Comparison of ENCODE assay signal across 9 cellular contexts in genomic region chr2:24382363-24383021, GRCh38. TPM values are rescaled to one million over a fixed set of nuclear protein-coding genes. Genes with fewer than 3 reads are reported as not detected.
DNase-seq lines count a peak whose midpoint lies in the region; ATAC-seq and TF ChIP-seq lines count a peak whose summit lies in the region.
"Had no signal": no experiment of that assay in that cellular context is flagged by ENCODE, and none has a peak within 500 bp of the region (broad histone marks: within the 10 kb centered on the region; RNA-seq: fewer than 3 reads in every experiment).

No MANE protein-coding gene starts in this region.

- H3K56ac ChIP-seq in IMR-90 (ENCODE audit: extremely low read depth, insufficient read depth, low read length), result no peak overlapping the region

- POLR2A ChIA-PET in IMR-90 (lab: Charles Lee; ENCODE audit: unreplicated experiment), result no interaction called here
- POLR2A ChIA-PET in OCI-LY7 (lab: Charles Lee), result interaction anchor here (0.5 kb wide), 1 partner anchor 600 kb away, joined by 3 read pairs; no protein-coding TSS in a partner anchor

- intact Hi-C loops in IMR-90 (cut with micrococcal nuclease) (loop anchor here (1.0 to 5.0 kb wide), 3 partner anchors 145 to 558 kb away; partner anchors contain the start of gene TP53I3), OCI-LY7 (cut with micrococcal nuclease; ENCODE audit: unreplicated experiment) (loop anchor here (1.0 to 2.0 kb wide), 3 partner anchors 154 to 298 kb away; partner anchors contain the start of gene TP53I3)

- no peak overlapping the region for H3K27ac Mint-ChIP-seq in neural progenitor cell
- H3K27ac Mint-ChIP-seq: dendritic cell treated with granulocyte-macrophage colony-stimulating factor and Interleukin-4, amounts not matched to agents 40 ng/mL and 50 ng/mL, for 4 days had no signal

- H2AFZ ChIP-seq in IMR-90 (replicated peaks; ENCODE audit: low read length, poor library complexity) (no peak overlapping the region), OCI-LY7 (ENCODE audit: low read length) (peak overlapping the region; percentile 68; the same call in 1 of the 2 replicates), neural progenitor cell (replicated peaks) (no peak overlapping the region)

- ATAC-seq in IMR-90 (ENCODE audit: low read depth), result peak; percentile 96
- peak; percentile 85 to 91 for ATAC-seq in activated T-cell treated with anti-CD3 and anti-CD28 coated beads, Interleukin-2, amount 50 U/mL, for 4 hours

- H3K36me3 ChIP-seq in IMR-90 (ENCODE audit: control insufficient read depth, insufficient read depth, low read length) (no peaks in the 10 kb centered on the region), OCI-LY7 (ENCODE audit: insufficient read depth, low read length) (no peaks in the 10 kb centered on the region), neural progenitor cell (no peaks in the 10 kb centered on the region), tibial nerve (no peaks in the 10 kb centered on the region)

- H4K91ac ChIP-seq in IMR-90 (ENCODE audit: insufficient read depth, low read depth, low read length), result no peak overlapping the region

- no peak overlapping the region for H4K5ac ChIP-seq in IMR-90 (ENCODE audit: low read depth, low read length)

- H3K27ac ChIP-seq in IMR-90 (ENCODE audit: insufficient read depth, low read length), result no peak overlapping the region
- H3K27ac ChIP-seq in OCI-LY7 (ENCODE audit: low read depth, low read length, poor library complexity, severe bottlenecking), result no peak overlapping the region
- H3K27ac ChIP-seq in neural progenitor cell, result no peak overlapping the region
- H3K27ac ChIP-seq in tibial nerve, result no peak overlapping the region

- no peaks in the 10 kb centered on the region for H3K4me1 Mint-ChIP-seq in activated T-cell treated with anti-CD3 and anti-CD28 coated beads, Interleukin-2, amount 50 U/mL, for 4 hours (ENCODE audit: low read depth)
- peaks cover 4% of the 10 kb centered on the region for H3K4me1 Mint-ChIP-seq in neural progenitor cell

- no peaks in the 10 kb centered on the region for H3K9me3 ChIP-seq in IMR-90 (ENCODE audit: control insufficient read depth, insufficient read depth, low read length)
- no peaks in the 10 kb centered on the region for H3K9me3 ChIP-seq in OCI-LY7 (ENCODE audit: low read length)
- H3K9me3 ChIP-seq in neural progenitor cell (ENCODE audit: low read depth), result no peaks in the 10 kb centered on the region
- no peaks in the 10 kb centered on the region for H3K9me3 ChIP-seq in tibial nerve

- H3K27me3 Mint-ChIP-seq in activated T-cell treated with anti-CD3 and anti-CD28 coated beads, Interleukin-2, amount 50 U/mL, for 4 hours (ENCODE audit: low read depth), result peaks cover 2% of the 10 kb centered on the region
- peaks cover 6% of the 10 kb centered on the region for H3K27me3 Mint-ChIP-seq in neural progenitor cell (ENCODE audit: insufficient read depth, low read depth)
- H3K27me3 Mint-ChIP-seq: dendritic cell treated with granulocyte-macrophage colony-stimulating factor and Interleukin-4, amounts not matched to agents 40 ng/mL and 50 ng/mL, for 4 days had no signal

- H3K14ac ChIP-seq in IMR-90 (replicated peaks; ENCODE audit: low read depth, low read length), result no peak overlapping the region

- no TSS peak for BruUV-seq in IMR-90 (replicated peaks; lab: Mats Ljungman, UMichigan)
- BruUV-seq in OCI-LY7 (replicated peaks; lab: Mats Ljungman, UMichigan), result no TSS peak

- H3K27me3 ChIP-seq in IMR-90 (ENCODE audit: control insufficient read depth, insufficient read depth, low read length) (no peaks in the 10 kb centered on the region), neural progenitor cell (no peaks in the 10 kb centered on the region), tibial nerve (no peaks in the 10 kb centered on the region)

- H2AK5ac ChIP-seq in IMR-90 (ENCODE audit: low read depth, low read length), result no peak overlapping the region

- H2BK5ac ChIP-seq in IMR-90 (ENCODE audit: low read depth, low read length, poor library complexity, severe bottlenecking), result no peak overlapping the region

- dilution Hi-C loops in IMR-90 (cut with HindIII; ENCODE audit: low sequenced_read_pairs, unreplicated experiment), result no loop called here

- no peak overlapping the region for H3K4me3 Mint-ChIP-seq in activated T-cell treated with anti-CD3 and anti-CD28 coated beads, Interleukin-2, amount 50 U/mL, for 4 hours
- H3K4me3 Mint-ChIP-seq in neural progenitor cell, result no peak overlapping the region
- H3K4me3 Mint-ChIP-seq: dendritic cell treated with granulocyte-macrophage colony-stimulating factor and Interleukin-4, amounts not matched to agents 40 ng/mL and 50 ng/mL, for 4 days had no signal

- H3K9me3 Mint-ChIP-seq in activated T-cell treated with anti-CD3 and anti-CD28 coated beads, Interleukin-2, amount 50 U/mL, for 4 hours, result no peaks in the 10 kb centered on the region
- no peaks in the 10 kb centered on the region for H3K9me3 Mint-ChIP-seq in neural progenitor cell
- H3K9me3 Mint-ChIP-seq: dendritic cell treated with granulocyte-macrophage colony-stimulating factor and Interleukin-4, amounts not matched to agents 40 ng/mL and 50 ng/mL, for 4 days had no signal

- H3K4me3 ChIP-seq in GM12864 (ENCODE audit: low read depth, low read length) (no peak overlapping the region), IMR-90 (ENCODE audit: insufficient read depth, low read depth, low read length) (no peak overlapping the region), OCI-LY7 (ENCODE audit: low read depth, low read length, poor library complexity, severe bottlenecking) (no peak overlapping the region), fibroblast of mammary gland (ENCODE audit: control insufficient read depth, low read depth, low read length) (no peak overlapping the region), neural progenitor cell (no peak overlapping the region), tibial nerve (no peak overlapping the region)

- TF ChIP-seq EP300 in tibial nerve (IDR thresholded peaks at IDR 0.05), result no peak

- 31% methylated on average over 6 of the region's 10 CpGs; no CpG with 5 or more reads in 1 of the 2 experiments for WGBS in IMR-90 (ENCODE audit: extremely low coverage in 2 of 2, insufficient read length in 1 of 2), 2 experiments
- WGBS in tibial nerve, 2 donors, result 22 to 25% methylated on average over 10 of the region's 10 CpGs

- CTCF ChIA-PET in IMR-90 (lab: Yijun Ruan, JAX) (no interaction called here), OCI-LY7 (lab: Charles Lee; ENCODE audit: unreplicated experiment) (no interaction called here)

- no peak overlapping the region for H3K4me2 ChIP-seq in IMR-90 (ENCODE audit: low read depth, low read length)
- H3K4me2 ChIP-seq in OCI-LY7 (ENCODE audit: low read length), result peak overlapping the region; percentile 48
- no peak overlapping the region for H3K4me2 ChIP-seq in neural progenitor cell

- H2BK15ac ChIP-seq in IMR-90 (ENCODE audit: low read depth, low read length), result no peak overlapping the region

- no peaks in the 10 kb centered on the region for H3K79me2 ChIP-seq in OCI-LY7 (ENCODE audit: insufficient read depth, low read depth, low read length)
- H3K79me2 ChIP-seq in neural progenitor cell (ENCODE audit: low read depth), result no peaks in the 10 kb centered on the region

- H4K20me1 ChIP-seq in IMR-90 (ENCODE audit: insufficient read depth, low read length) (no peaks in the 10 kb centered on the region), OCI-LY7 (ENCODE audit: insufficient read depth, low read length) (no peaks in the 10 kb centered on the region), neural progenitor cell (ENCODE audit: low read depth) (no peaks in the 10 kb centered on the region)

- H3K4me1 ChIP-seq in IMR-90 (ENCODE audit: control insufficient read depth, insufficient read depth, low read length) (no peaks in the 10 kb centered on the region), OCI-LY7 (ENCODE audit: insufficient read depth, low read length, poor library complexity, severe bottlenecking) (peaks cover 5% of the 10 kb centered on the region), neural progenitor cell (no peaks in the 10 kb centered on the region), tibial nerve (peaks cover 0 to 9% (median 0%) of the 10 kb centered on the region in 4 donors)

- TF ChIP-seq POLR2A in IMR-90 (IDR thresholded peaks at IDR 0.05; ENCODE audit: low read depth, low read length), result no peak
- TF ChIP-seq POLR2A in tibial nerve (IDR thresholded peaks at IDR 0.05), result no peak

- H3K9me2 ChIP-seq in OCI-LY7 (ENCODE audit: insufficient read depth, low read length), result no peaks in the 10 kb centered on the region

- in situ Hi-C loops in IMR-90 (cut with MboI; ENCODE audit: low sequenced_read_pairs), result no loop called here

- H4K8ac ChIP-seq in IMR-90 (ENCODE audit: low read depth in 2 of 2, low read length in 2 of 2), result no peak overlapping the region

- TF ChIP-seq CTCF in GM12864 (IDR thresholded peaks at IDR 0.05; ENCODE audit: low read depth, low read length, missing control alignments) (peak; percentile 75), IMR-90 (conservative IDR thresholded peaks at IDR 0.05; ENCODE audit: low read depth, low read length) (peak; percentile 71), OCI-LY7 (conservative IDR thresholded peaks at IDR 0.05; ENCODE audit: low read length) (peak; percentile 71), fibroblast of mammary gland (conservative IDR thresholded peaks at IDR 0.05; ENCODE audit: control insufficient read depth, insufficient read depth, low read depth, low read length) (peak; percentile 73), neural progenitor cell (IDR thresholded peaks at IDR 0.05) (peak; percentile 78), tibial nerve (IDR thresholded peaks at IDR 0.05) (peak; percentile 34 to 84 (median 76))

- peak; percentile 79 for TF ChIP-seq RAD21 in IMR-90 (IDR thresholded peaks at IDR 0.05; ENCODE audit: low read length)

- H3K23ac ChIP-seq in IMR-90 (ENCODE audit: low read depth, low read length), result no peak overlapping the region

- no peak overlapping the region for H3K18ac ChIP-seq in IMR-90 (ENCODE audit: low read depth, low read length)

- no peaks in the 10 kb centered on the region for H3K79me1 ChIP-seq in IMR-90 (ENCODE audit: low read depth in 1 of 2, low read length in 2 of 2)

- no peaks in the 10 kb centered on the region for H3K36me3 Mint-ChIP-seq in activated T-cell treated with anti-CD3 and anti-CD28 coated beads, Interleukin-2, amount 50 U/mL, for 4 hours (ENCODE audit: insufficient read depth)
- no peaks in the 10 kb centered on the region for H3K36me3 Mint-ChIP-seq in neural progenitor cell

- no peak overlapping the region for H3K4ac ChIP-seq in IMR-90 (ENCODE audit: low read depth, low read length)

- H3K9ac ChIP-seq in IMR-90 (ENCODE audit: low read depth, low read length) (no peak overlapping the region), neural progenitor cell (no peak overlapping the region)

- no peak for DNase-seq in GM12864 (ENCODE audit: low read depth)
- DNase-seq in IMR-90, result peak; percentile 65
- DNase-seq in OCI-LY7 (ENCODE audit: low spot score), result peak; percentile 79
- peak; percentile 49 for DNase-seq in activated T-cell treated with anti-CD3 and anti-CD28 coated beads, Interleukin-2, amount 50 U/mL, for 4 hours
- peak; percentile 71 for DNase-seq in fibroblast of mammary gland (ENCODE audit: low read depth)
- peak; percentile 76 for DNase-seq in neural progenitor cell (ENCODE audit: low spot score)
- peak in 1 of 2 donors; percentile 66 for DNase-seq in tibial nerve (ENCODE audit: low spot score in 2 of 2)
- DNase-seq in GF-D8 (lab: John Stamatoyannopoulos, UW), result no peak

- H2BK20ac ChIP-seq in IMR-90 (ENCODE audit: low read depth, low read length), result no peak overlapping the region

- no peaks in the 10 kb centered on the region for H3F3A ChIP-seq in neural progenitor cell (ENCODE audit: low read depth)

- no peak overlapping the region for H2BK120ac ChIP-seq in IMR-90 (ENCODE audit: low read depth, low read length)

- H2AK9ac ChIP-seq in IMR-90 (replicated peaks; ENCODE audit: low read depth, low read length, poor library complexity), result no peak overlapping the region

- no peaks in the 10 kb centered on the region for H3K9me1 ChIP-seq in IMR-90 (ENCODE audit: insufficient read depth, low read length)

RNA-seq across cellular contexts. Expression of gene ITSN2, which starts 22.2 kb away (rescaled TPM):
- total RNA-seq in IMR-90 (2012; rRNA removed) (17.2 and 23.3 TPM in 2 replicates), OCI-LY7 (2022) (64.2 and 65.7 TPM in 2 replicates), neural progenitor cell (ENCODE audit: low replicate concordance) (9.0 and 10.4 TPM in 2 replicates), tibial nerve (10 to 100 TPM; 47.3 to 54.2 (median 48.7) TPM)
- 8.4 and 10.7 TPM in 2 replicates for polyA plus RNA-seq in IMR-90 (2012; rRNA removed)
- polyA plus RNA-seq in IMR-90 (2012; cell fraction: cytosol; rRNA removed), result 3.6 and 3.9 TPM in 2 replicates
- 15.6 and 47.7 TPM in 2 replicates for polyA plus RNA-seq in IMR-90 (2012; cell fraction: nucleus; rRNA removed; ENCODE audit: low replicate concordance)
- total RNA-seq in OCI-LY7 (2014; rRNA removed; shearing (Covaris generic)), result 25.4 and 28.8 TPM in 2 replicates
- 10 to 100 TPM; 52.5 to 57.6 (median 52.9) TPM for total RNA-seq in activated T-cell treated with anti-CD3 and anti-CD28 coated beads, Interleukin-2, amount 50 U/mL, for 4 hours

Comparison
In these comparisons a context has a peak if more than half of its experiments do, and no peak if none do; other contexts are left out.
1. DNase-seq: peak in IMR-90 (single experiment), OCI-LY7 (single experiment), activated T-cell treated with anti-CD3 and anti-CD28 coated beads, Interleukin-2, amount 50 U/mL, for 4 hours (single experiment), fibroblast of mammary gland (single experiment) and neural progenitor cell (single experiment); none in GM12864 (single experiment) and GF-D8 (single experiment).
2. Peak in every context shown above with its lines, with median percentiles within 50 percentile points of each other: CTCF ChIP-seq.